8 cellular contexts compared by ENCODE assay signal in genomic region chr15:90901799-90902655, GRCh38. TPM values are rescaled to one million over a fixed set of nuclear protein-coding genes. Genes with fewer than 3 reads are reported as not detected.
DNase-seq lines count a peak whose midpoint lies in the region; ATAC-seq and TF ChIP-seq lines count a peak whose summit lies in the region.

No MANE protein-coding gene starts in this region.

- H3K4me3 Mint-ChIP-seq in activated T-helper 17 cell treated with anti-CD3 and anti-CD28 coated beads, Interleukin-2, amount 50 U/mL, for 72 hours: peak overlapping the region; percentile 84
- peak overlapping the region; percentile 85 to 96 (median 95) for H3K4me3 Mint-ChIP-seq in nephron

- H3K27me3 ChIP-seq in DND-41 (ENCODE audit: insufficient read depth, low read length, poor library complexity) (no peaks in the 10 kb centered on the region), HUES64 (ENCODE audit: insufficient read depth, low read length) (peaks cover 29% of the 10 kb centered on the region)

- DNase-seq in DND-41: peak; percentile 70
- DNase-seq in fibroblast of peridontal ligament (ENCODE audit: extremely low read depth): peak; percentile 74
- peak; percentile 76 for DNase-seq in stimulated activated naive CD8-positive, alpha-beta T cell treated with anti-CD3 and anti-CD28 coated beads, Interleukin-15, Interleukin-2, amounts not matched to agents 100 U/mL and 50 U/mL, for 24 hours

- WGBS in HUES64: 9% methylated on average over 45 of the region's 45 CpGs

- no peaks in the 10 kb centered on the region for H3K9me3 ChIP-seq in DND-41 (ENCODE audit: insufficient read depth, low read length, severe bottlenecking)
- H3K9me3 ChIP-seq in HUES64 (ENCODE audit: insufficient read depth, low read depth, low read length): no peaks in the 10 kb centered on the region

- peaks cover 6% of the 10 kb centered on the region for H4K20me1 ChIP-seq in DND-41 (ENCODE audit: insufficient read depth, low read length)

- peaks cover 43% of the 10 kb centered on the region for H3K36me3 Mint-ChIP-seq in activated T-helper 17 cell treated with anti-CD3 and anti-CD28 coated beads, Interleukin-2, amount 50 U/mL, for 72 hours (ENCODE audit: low read depth)
- peaks cover 20% of the 10 kb centered on the region for H3K36me3 Mint-ChIP-seq in nephron (ENCODE audit: low read depth)

- peak overlapping the region; percentile 92 for H3K9ac ChIP-seq in DND-41 (ENCODE audit: low read depth, low read length)
- H3K9ac ChIP-seq in HUES64 (ENCODE audit: low read depth, low read length): peak overlapping the region; percentile 62; the same call in 1 of the 2 replicates

- H3K4me2 ChIP-seq in DND-41 (ENCODE audit: insufficient read depth, low read length): peak overlapping the region; percentile 80

- H3K79me2 ChIP-seq in DND-41 (ENCODE audit: insufficient read depth, low read length): peaks cover 15% of the 10 kb centered on the region

- H3K4me3 ChIP-seq in DND-41 (ENCODE audit: low read depth in 1 of 2, low read length in 2 of 2) (peak overlapping the region; percentile 56 to 89; a peak in 3 of 4 replicates), HUES64 (ENCODE audit: low read length) (peak overlapping the region; percentile 84)

- TF ChIP-seq CTCF in DND-41 (IDR thresholded peaks at IDR 0.05; ENCODE audit: borderline replicate concordance, extremely low read depth, low read length, poor library complexity, severe bottlenecking) (peak; percentile 86), nephron (IDR thresholded peaks at IDR 0.05; ENCODE audit: unreplicated experiment in 3 of 3) (peak; percentile 57 to 74 (median 64))

- peaks cover 18% of the 10 kb centered on the region for H3K4me1 Mint-ChIP-seq in activated T-helper 17 cell treated with anti-CD3 and anti-CD28 coated beads, Interleukin-2, amount 50 U/mL, for 72 hours
- H3K4me1 Mint-ChIP-seq in nephron: peaks cover 13% of the 10 kb centered on the region

- ATAC-seq in DND-41 (ENCODE audit: insufficient read depth, low read depth) (peak; percentile 76), GM21515 (IDR thresholded peaks at IDR 0.05; ENCODE audit: unreplicated experiment) (peak; percentile 60)
- ATAC-seq in activated T-helper 17 cell treated with anti-CD3 and anti-CD28 coated beads, Interleukin-2, amount 50 U/mL, for 72 hours (replicated peaks): peak; percentile 78
- peak; percentile 85 for ATAC-seq in stimulated activated naive CD8-positive, alpha-beta T cell treated with anti-CD3 and anti-CD28 coated beads, Interleukin-15, Interleukin-2, amounts not matched to agents 100 U/mL and 50 U/mL, for 24 hours

- no peaks in the 10 kb centered on the region for H3K9me3 Mint-ChIP-seq in activated T-helper 17 cell treated with anti-CD3 and anti-CD28 coated beads, Interleukin-2, amount 50 U/mL, for 72 hours
- H3K9me3 Mint-ChIP-seq in nephron: no peaks in the 10 kb centered on the region

- H3K4me1 ChIP-seq in DND-41 (ENCODE audit: insufficient read depth, low read length) (peaks cover 27% of the 10 kb centered on the region), HUES64 (ENCODE audit: insufficient read depth, low read length) (peaks cover 12% of the 10 kb centered on the region; the same call in 1 of the 2 replicates)

- H3K27ac ChIP-seq in DND-41 (ENCODE audit: low read length) (peak overlapping the region; percentile 82), HUES64 (ENCODE audit: low read depth, low read length) (no peak overlapping the region; the same call in 1 of the 2 replicates)

- H3K27ac Mint-ChIP-seq in activated T-helper 17 cell treated with anti-CD3 and anti-CD28 coated beads, Interleukin-2, amount 50 U/mL, for 72 hours: peak overlapping the region; percentile 85
- peak overlapping the region; percentile 98 to 99 (median 99) for H3K27ac Mint-ChIP-seq in nephron

- H3K36me3 ChIP-seq in DND-41 (ENCODE audit: insufficient read depth, low read length) (peaks cover 24% of the 10 kb centered on the region), HUES64 (ENCODE audit: insufficient read depth, low read length) (peaks cover 12% of the 10 kb centered on the region; the same call in 1 of the 2 replicates)

- H3K27me3 Mint-ChIP-seq in activated T-helper 17 cell treated with anti-CD3 and anti-CD28 coated beads, Interleukin-2, amount 50 U/mL, for 72 hours: no peaks in the 10 kb centered on the region
- H3K27me3 Mint-ChIP-seq in nephron (ENCODE audit: low read depth): peaks cover 6% of the 10 kb centered on the region

- H2AFZ ChIP-seq in DND-41 (ENCODE audit: low read depth, low read length): peak overlapping the region; percentile 92

TF ChIP-seq in PFSK-1, 5 proteins besides CTCF, POLR2A, EP300 and RAD21:
- TF ChIP-seq TAF1 (IDR thresholded peaks at IDR 0.05; ENCODE audit: borderline replicate concordance, insufficient read depth, low read length) (no peak), POLR2AphosphoS5 (IDR thresholded peaks at IDR 0.05; ENCODE audit: low read depth, low read length) (peak; percentile 46; the same call in 1 of the 2 replicates)
TF ChIP-seq in PFSK-1: peak in this region for 1.

RNA-seq across cellular contexts. Expression of gene MAN2A2, which starts 1.1 kb away (rescaled TPM):
- polyA plus RNA-seq in HUES64 (2013, experiment 1 of 2): 8.1 TPM
- 12.6 TPM for polyA plus RNA-seq in HUES64 (2013, experiment 2 of 2)
- 141 TPM for polyA plus RNA-seq in PFSK-1 (2012; ENCODE audit: insufficient read length, low read depth)
- total RNA-seq in activated T-helper 17 cell treated with anti-CD3 and anti-CD28 coated beads, Interleukin-2, amount 50 U/mL, for 72 hours: 100 to 1,000 TPM; 121 to 127 TPM

RNA-seq across cellular contexts. Expression of gene FES, which starts 17.7 kb away (rescaled TPM):
- 6.0 TPM for polyA plus RNA-seq in HUES64 (2013, experiment 1 of 2)
- 6.0 TPM for polyA plus RNA-seq in HUES64 (2013, experiment 2 of 2)
- 40.2 TPM for polyA plus RNA-seq in PFSK-1 (2012; ENCODE audit: insufficient read length, low read depth)
- 100 to 1,000 TPM in 1 of 2 donors, 10 to 100 TPM in 1; 98.5 to 122 TPM for total RNA-seq in activated T-helper 17 cell treated with anti-CD3 and anti-CD28 coated beads, Interleukin-2, amount 50 U/mL, for 72 hours

RNA-seq across cellular contexts. Expression of gene HDDC3, which starts 30.3 kb away (rescaled TPM):
- 10.5 TPM for polyA plus RNA-seq in HUES64 (2013, experiment 1 of 2)
- 12.4 TPM for polyA plus RNA-seq in HUES64 (2013, experiment 2 of 2)
- 59.6 TPM for polyA plus RNA-seq in PFSK-1 (2012; ENCODE audit: insufficient read length, low read depth)
- total RNA-seq in activated T-helper 17 cell treated with anti-CD3 and anti-CD28 coated beads, Interleukin-2, amount 50 U/mL, for 72 hours: 10 to 100 TPM; 15.9 to 19.0 TPM

RNA-seq across cellular contexts. Expression of gene UNC45A, which starts 33.1 kb away (rescaled TPM):
- 40.4 TPM for polyA plus RNA-seq in HUES64 (2013, experiment 1 of 2)
- 43.2 TPM for polyA plus RNA-seq in HUES64 (2013, experiment 2 of 2)
- polyA plus RNA-seq in PFSK-1 (2012; ENCODE audit: insufficient read length, low read depth): 109 TPM
- total RNA-seq in activated T-helper 17 cell treated with anti-CD3 and anti-CD28 coated beads, Interleukin-2, amount 50 U/mL, for 72 hours: 100 to 1,000 TPM; 101 to 103 TPM

RNA-seq across cellular contexts. Expression of gene FURIN, which starts 33.6 kb away (rescaled TPM):
- 18.3 TPM for polyA plus RNA-seq in HUES64 (2013, experiment 1 of 2)
- polyA plus RNA-seq in HUES64 (2013, experiment 2 of 2): 20.2 TPM
- polyA plus RNA-seq in PFSK-1 (2012; ENCODE audit: insufficient read length, low read depth): 114 TPM
- total RNA-seq in activated T-helper 17 cell treated with anti-CD3 and anti-CD28 coated beads, Interleukin-2, amount 50 U/mL, for 72 hours: 100 to 1,000 TPM; 605 to 771 TPM
